Comparison of ENCODE assay signal across 23 cellular contexts in genomic region chr13:99295488-99296252, GRCh38. TPM values are rescaled to one million over a fixed set of nuclear protein-coding genes. Genes with fewer than 3 reads are reported as not detected.
A peak's percentile ranks its signal among the peaks of the same experiment; 100 is the strongest.
DNase-seq lines count a peak whose midpoint lies in the region; ATAC-seq and TF ChIP-seq lines count a peak whose summit lies in the region.
"Had no signal": no experiment of that assay in that cellular context is flagged by ENCODE, and none has a peak within 500 bp of the region (broad histone marks: within the 10 kb centered on the region; RNA-seq: fewer than 3 reads in every experiment).

No MANE protein-coding gene starts in this region.

- H3K4me1 Mint-ChIP-seq in activated T-cell treated with anti-CD3 and anti-CD28 coated beads, Interleukin-2, amount 50 U/mL, for 24 hours (ENCODE audit: low read depth) = peaks cover 90% of the 10 kb centered on the region
- H3K4me1 Mint-ChIP-seq in activated naive CD8-positive, alpha-beta T cell treated with anti-CD3 and anti-CD28 coated beads, Interleukin-2, amount 50 U/mL, for 24 hours = peaks cover 90% of the 10 kb centered on the region

- H3K36me3 Mint-ChIP-seq in activated T-cell treated with anti-CD3 and anti-CD28 coated beads, Interleukin-2, amount 50 U/mL, for 24 hours (ENCODE audit: low read depth) = peaks cover 92% of the 10 kb centered on the region
- H3K36me3 Mint-ChIP-seq in activated naive CD8-positive, alpha-beta T cell treated with anti-CD3 and anti-CD28 coated beads, Interleukin-2, amount 50 U/mL, for 24 hours (ENCODE audit: low read depth) = peaks cover 60% of the 10 kb centered on the region
- H3K36me3 Mint-ChIP-seq: brain had no signal

- H4K20me1 ChIP-seq in Karpas-422 (ENCODE audit: insufficient read depth, low read depth, low read length) (no peaks in the 10 kb centered on the region; the same call in 1 of the 2 replicates), osteoblast (ENCODE audit: insufficient read depth, low read length) (no peaks in the 10 kb centered on the region)

- H3K79me2 ChIP-seq in Karpas-422 (ENCODE audit: low read length) (peaks cover 50% of the 10 kb centered on the region), osteoblast (ENCODE audit: insufficient read depth, low read length) (peaks cover 3% of the 10 kb centered on the region)

- no peaks in the 10 kb centered on the region for H3K9me3 Mint-ChIP-seq in activated T-cell treated with anti-CD3 and anti-CD28 coated beads, Interleukin-2, amount 50 U/mL, for 24 hours
- H3K9me3 Mint-ChIP-seq in activated naive CD8-positive, alpha-beta T cell treated with anti-CD3 and anti-CD28 coated beads, Interleukin-2, amount 50 U/mL, for 24 hours = no peaks in the 10 kb centered on the region
- H3K9me3 Mint-ChIP-seq: brain had no signal

- H3K27ac ChIP-seq in Karpas-422 (ENCODE audit: low read length) = peak overlapping the region; percentile 35
- peak overlapping the region; percentile 51 for H3K27ac ChIP-seq in osteoblast (ENCODE audit: low read depth, low read length)
- H3K27ac ChIP-seq: epithelial cell of prostate, gastroesophageal sphincter, ovary had no signal

- no peak overlapping the region for H2AFZ ChIP-seq in Karpas-422 (ENCODE audit: low read length)
- no peak overlapping the region for H2AFZ ChIP-seq in osteoblast (ENCODE audit: low read length)

- peak overlapping the region; percentile 96 for H3K27ac Mint-ChIP-seq in activated T-cell treated with anti-CD3 and anti-CD28 coated beads, Interleukin-2, amount 50 U/mL, for 24 hours
- peak overlapping the region; percentile 70 for H3K27ac Mint-ChIP-seq in activated naive CD8-positive, alpha-beta T cell treated with anti-CD3 and anti-CD28 coated beads, Interleukin-2, amount 50 U/mL, for 24 hours
- H3K27ac Mint-ChIP-seq: brain had no signal

- H3K4me1 ChIP-seq in Karpas-422 (ENCODE audit: low read length) = peaks cover 67% of the 10 kb centered on the region
- H3K4me1 ChIP-seq in osteoblast (ENCODE audit: insufficient read depth, low read length) = peaks cover 16% of the 10 kb centered on the region

- no peak overlapping the region for H3K4me2 ChIP-seq in Karpas-422 (ENCODE audit: low read depth, low read length, poor library complexity, severe bottlenecking)
- peak overlapping the region; percentile 34 for H3K4me2 ChIP-seq in osteoblast (ENCODE audit: insufficient read depth, low read length)

- H3K4me3 Mint-ChIP-seq in activated T-cell treated with anti-CD3 and anti-CD28 coated beads, Interleukin-2, amount 50 U/mL, for 24 hours = peak overlapping the region; percentile 47
- H3K4me3 Mint-ChIP-seq in activated naive CD8-positive, alpha-beta T cell treated with anti-CD3 and anti-CD28 coated beads, Interleukin-2, amount 50 U/mL, for 24 hours = peak overlapping the region; percentile 36
- H3K4me3 Mint-ChIP-seq: brain had no signal

- H3K27me3 ChIP-seq in Karpas-422 (ENCODE audit: low read length) (no peaks in the 10 kb centered on the region), osteoblast (ENCODE audit: insufficient read depth, low read length) (no peaks in the 10 kb centered on the region)
- H3K27me3 ChIP-seq: gastroesophageal sphincter, ovary had no signal

- H3K4me3 ChIP-seq in Karpas-422 (ENCODE audit: low read length) (no peak overlapping the region), osteoblast (ENCODE audit: insufficient read depth, low read length) (no peak overlapping the region)
- H3K4me3 ChIP-seq: gastroesophageal sphincter, ovary had no signal

- H3K9ac ChIP-seq in Karpas-422 (ENCODE audit: low read length) = no peak overlapping the region

- no peaks in the 10 kb centered on the region for H3K9me2 ChIP-seq in Karpas-422 (replicated peaks; ENCODE audit: insufficient read depth, low read length)

- DNase-seq in activated T-cell treated with anti-CD3 and anti-CD28 coated beads, Interleukin-2, amount 50 U/mL, for 24 hours = no peak
- DNase-seq in activated T-cell treated with anti-CD3 and anti-CD28 coated beads for 4 hours (no peak), Karpas-422 (no peak), osteoblast (ENCODE audit: insufficient read length, low spot score, missing footprints) (no peak), SIG-M5 (lab: John Stamatoyannopoulos, UW) (no peak)
- DNase-seq in activated naive CD8-positive, alpha-beta T cell treated with anti-CD3 and anti-CD28 coated beads, Interleukin-2, amount 50 U/mL, for 24 hours = no peak
- DNase-seq: ACHN; activated CD4-positive, alpha-beta T cell treated with anti-CD3 and anti-CD28 coated beads, Interleukin-2, amount 50 U/mL, for 48 hours; activated gamma-delta T cell treated with Interleukin-2 at 50 U/mL for 16 hours; KBM-7; NCI-H2081 treated with DMSO at 0.1 percent for 48 hours; NCI-H526; ovary; PC-3; stimulated activated CD4-positive, alpha-beta T cell treated with anti-CD3 and anti-CD28 coated beads, Interleukin-2, amount 100 ng/mL, for 24 hours had no signal

- H3K36me3 ChIP-seq in Karpas-422 (ENCODE audit: insufficient read depth, low read length) = no peaks in the 10 kb centered on the region
- H3K36me3 ChIP-seq in osteoblast (ENCODE audit: insufficient read depth, low read length) = no peaks in the 10 kb centered on the region
- H3K36me3 ChIP-seq: ovary had no signal

- ATAC-seq in activated naive CD8-positive, alpha-beta T cell treated with anti-CD3 and anti-CD28 coated beads, Interleukin-2, amount 50 U/mL, for 24 hours = no peak
- ATAC-seq in GM21825 (IDR thresholded peaks at IDR 0.05; ENCODE audit: unreplicated experiment) = no peak
- ATAC-seq in HG02678 (IDR thresholded peaks at IDR 0.05; ENCODE audit: unreplicated experiment) = no peak
- ATAC-seq: gastroesophageal sphincter, PC-3, sciatic nerve had no signal

- TF ChIP-seq CTCF in osteoblast (IDR thresholded peaks at IDR 0.05; ENCODE audit: extremely low read depth, low read depth, low read length) = no peak

- H3K27me3 Mint-ChIP-seq in activated T-cell treated with anti-CD3 and anti-CD28 coated beads, Interleukin-2, amount 50 U/mL, for 24 hours = no peaks in the 10 kb centered on the region
- no peaks in the 10 kb centered on the region for H3K27me3 Mint-ChIP-seq in activated naive CD8-positive, alpha-beta T cell treated with anti-CD3 and anti-CD28 coated beads, Interleukin-2, amount 50 U/mL, for 24 hours
- H3K27me3 Mint-ChIP-seq: brain had no signal

- no peaks in the 10 kb centered on the region for H3K9me3 ChIP-seq in Karpas-422 (ENCODE audit: low read length)
- no peaks in the 10 kb centered on the region for H3K9me3 ChIP-seq in osteoblast (ENCODE audit: low read depth, low read length)
- H3K9me3 ChIP-seq: gastroesophageal sphincter, ovary had no signal

RNA-seq across cellular contexts. Expression of gene GPR183, which starts 11.5 kb away (rescaled TPM):
- total RNA-seq in Karpas-422 (2014; rRNA removed; shearing (Covaris generic); ENCODE audit: low replicate concordance) = 0.11 TPM in 1 of 2 replicates, not detected in the other
- 0.29 and 0.36 TPM in 2 replicates for total RNA-seq in osteoblast
- total RNA-seq: PC-3, SK-MEL-5 had no signal

RNA-seq across cellular contexts. Expression of gene GPR18, which starts 37.5 kb away (rescaled TPM):
- total RNA-seq in Karpas-422 (2014; rRNA removed; shearing (Covaris generic); ENCODE audit: low replicate concordance) = 45.4 and 126 TPM in 2 replicates
- total RNA-seq in osteoblast = under 0.01 TPM in 1 of 2 replicates, not detected in the other
- total RNA-seq: gastroesophageal sphincter, PC-3, sciatic nerve, temporal lobe had no signal

Comparison
In these comparisons a context has a peak if more than half of its experiments do, and no peak if none do; other contexts are left out.
1. RNA of gene GPR18, which starts 37.5 kb away (total RNA-seq): 45.4 to 126 TPM in Karpas-422; under 0.01 TPM in osteoblast; every median in the first group is over 10 times any median in the second.